Comparison of ENCODE assay signal across 21 cellular contexts in the genomic region with DNA sequence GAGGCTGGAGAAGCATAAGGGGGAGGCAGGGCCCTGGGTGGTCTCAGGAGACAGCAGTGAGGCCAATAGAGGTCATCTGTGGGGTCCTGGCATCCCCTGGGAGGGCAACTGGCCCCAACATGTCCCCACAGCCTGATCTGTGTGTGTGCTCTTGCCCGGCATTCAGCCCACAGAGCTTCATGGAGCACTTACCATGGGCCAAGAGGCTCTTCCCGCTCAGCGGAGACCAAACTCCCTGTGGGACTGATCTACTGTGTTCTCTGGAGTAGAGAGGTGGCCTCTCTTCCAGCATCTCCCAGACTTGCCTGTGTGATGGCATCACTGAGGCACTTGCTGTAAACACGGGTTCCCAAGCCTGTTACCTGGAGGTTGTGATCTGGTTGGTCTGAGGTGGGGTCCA.
"Had no signal": no experiment of that assay in that cellular context is flagged by ENCODE, and none has a peak within 500 bp of the region (broad histone marks: within the 10 kb centered on the region; RNA-seq: fewer than 3 reads in every experiment).

No MANE protein-coding gene starts in this region.

- H3K4me3 ChIP-seq: body of pancreas, heart right ventricle had no signal

- ATAC-seq: activated CD4-positive, CD25-positive, alpha-beta regulatory T cell treated with anti-CD3 and anti-CD28 coated beads, Interleukin-2, amount 50 U/mL, for 24 hours; activated naive CD8-positive, alpha-beta T cell treated with anti-CD3 and anti-CD28 coated beads, Interleukin-2, amount 50 U/mL, for 24 hours; body of pancreas; SK-N-SH treated with all-trans-retinoic acid at 6 μM for 48 hours had no signal

- DNase-seq: activated CD4-positive, alpha-beta memory T cell treated with anti-CD3 and anti-CD28 coated beads, Interleukin-2, amount 10 ng/mL, durations not matched to agents 7 days and 5 days; activated CD4-positive, alpha-beta T cell treated with anti-CD3 and anti-CD28 coated beads, Interleukin-2, amount 10 ng/mL, durations not matched to agents 24 days and 14 days; activated effector memory CD4-positive, alpha-beta T cell treated with anti-CD3 and anti-CD28 coated beads, Interleukin-2, amount 50 U/mL, for 16 hours; activated naive CD4-positive, alpha-beta T cell treated with anti-CD3 and anti-CD28 coated beads, Interleukin-2, amount 50 U/mL, for 16 hours; activated naive CD8-positive, alpha-beta T cell treated with anti-CD3 and anti-CD28 coated beads, Interleukin-2, amount 50 U/mL, for 24 hours; activated T-cell treated with anti-CD3 and anti-CD28 coated beads for 4 hours; body of pancreas; effector CD4-positive, alpha-beta T cell; heart right ventricle; kidney; mammary epithelial cell; nephron progenitor cell; nucleus accumbens; posterior cingulate gyrus; stimulated activated CD4-positive, alpha-beta T cell treated with anti-CD3 and anti-CD28 coated beads, Interleukin-12 subunit alpha, Interleukin-12 subunit beta, amount 100 ng/mL, for 4 hours; stimulated activated CD4-positive, alpha-beta T cell treated with anti-CD3 and anti-CD28 coated beads, Interleukin-4, amount 100 ng/mL, for 4 hours had no signal

- H3K4me3 Mint-ChIP-seq: activated CD4-positive, alpha-beta memory T cell treated with anti-CD3 and anti-CD28 coated beads, Interleukin-2, amount 10 ng/mL, durations not matched to agents 7 days and 5 days; activated CD4-positive, alpha-beta T cell treated with anti-CD3 and anti-CD28 coated beads, Interleukin-2, amount 10 ng/mL, durations not matched to agents 24 days and 14 days; activated naive CD8-positive, alpha-beta T cell treated with anti-CD3 and anti-CD28 coated beads, Interleukin-2, amount 50 U/mL, for 24 hours; dendritic cell treated with granulocyte-macrophage colony-stimulating factor and Interleukin-4, amounts not matched to agents 40 ng/mL and 50 ng/mL, for 4 days; nephron progenitor cell; stimulated activated naive CD8-positive, alpha-beta T cell treated with anti-CD3 and anti-CD28 coated beads, Interleukin-15, Interleukin-2, amounts not matched to agents 100 ng/mL and 50 ng/mL, for 24 hours had no signal

- H3K27me3 ChIP-seq: body of pancreas, heart right ventricle had no signal

- H3K4me1 Mint-ChIP-seq: activated CD4-positive, alpha-beta memory T cell treated with anti-CD3 and anti-CD28 coated beads, Interleukin-2, amount 10 ng/mL, durations not matched to agents 7 days and 5 days; activated CD4-positive, alpha-beta T cell treated with anti-CD3 and anti-CD28 coated beads, Interleukin-2, amount 10 ng/mL, durations not matched to agents 24 days and 14 days; activated naive CD8-positive, alpha-beta T cell treated with anti-CD3 and anti-CD28 coated beads, Interleukin-2, amount 50 U/mL, for 24 hours had no signal

- H3K27ac Mint-ChIP-seq: activated CD4-positive, alpha-beta memory T cell treated with anti-CD3 and anti-CD28 coated beads, Interleukin-2, amount 10 ng/mL, durations not matched to agents 7 days and 5 days; activated CD4-positive, alpha-beta T cell treated with anti-CD3 and anti-CD28 coated beads, Interleukin-2, amount 10 ng/mL, durations not matched to agents 24 days and 14 days; activated naive CD8-positive, alpha-beta T cell treated with anti-CD3 and anti-CD28 coated beads, Interleukin-2, amount 50 U/mL, for 24 hours; dendritic cell treated with granulocyte-macrophage colony-stimulating factor and Interleukin-4, amounts not matched to agents 40 ng/mL and 50 ng/mL, for 4 days; nephron progenitor cell; stimulated activated naive CD8-positive, alpha-beta T cell treated with anti-CD3 and anti-CD28 coated beads, Interleukin-15, Interleukin-2, amounts not matched to agents 100 ng/mL and 50 ng/mL, for 24 hours had no signal

- H3K27ac ChIP-seq: VCaP had no signal

- H3K9me3 ChIP-seq: body of pancreas, heart right ventricle had no signal

- H3K9me3 Mint-ChIP-seq: activated CD4-positive, alpha-beta memory T cell treated with anti-CD3 and anti-CD28 coated beads, Interleukin-2, amount 10 ng/mL, durations not matched to agents 7 days and 5 days; activated CD4-positive, alpha-beta T cell treated with anti-CD3 and anti-CD28 coated beads, Interleukin-2, amount 10 ng/mL, durations not matched to agents 24 days and 14 days; activated naive CD8-positive, alpha-beta T cell treated with anti-CD3 and anti-CD28 coated beads, Interleukin-2, amount 50 U/mL, for 24 hours; dendritic cell treated with granulocyte-macrophage colony-stimulating factor and Interleukin-4, amounts not matched to agents 40 ng/mL and 50 ng/mL, for 4 days; nephron progenitor cell; stimulated activated naive CD8-positive, alpha-beta T cell treated with anti-CD3 and anti-CD28 coated beads, Interleukin-15, Interleukin-2, amounts not matched to agents 100 ng/mL and 50 ng/mL, for 24 hours had no signal

- H3K36me3 ChIP-seq: heart right ventricle had no signal
